Comparison of ENCODE assay signal across 32 cellular contexts in the genomic region with DNA sequence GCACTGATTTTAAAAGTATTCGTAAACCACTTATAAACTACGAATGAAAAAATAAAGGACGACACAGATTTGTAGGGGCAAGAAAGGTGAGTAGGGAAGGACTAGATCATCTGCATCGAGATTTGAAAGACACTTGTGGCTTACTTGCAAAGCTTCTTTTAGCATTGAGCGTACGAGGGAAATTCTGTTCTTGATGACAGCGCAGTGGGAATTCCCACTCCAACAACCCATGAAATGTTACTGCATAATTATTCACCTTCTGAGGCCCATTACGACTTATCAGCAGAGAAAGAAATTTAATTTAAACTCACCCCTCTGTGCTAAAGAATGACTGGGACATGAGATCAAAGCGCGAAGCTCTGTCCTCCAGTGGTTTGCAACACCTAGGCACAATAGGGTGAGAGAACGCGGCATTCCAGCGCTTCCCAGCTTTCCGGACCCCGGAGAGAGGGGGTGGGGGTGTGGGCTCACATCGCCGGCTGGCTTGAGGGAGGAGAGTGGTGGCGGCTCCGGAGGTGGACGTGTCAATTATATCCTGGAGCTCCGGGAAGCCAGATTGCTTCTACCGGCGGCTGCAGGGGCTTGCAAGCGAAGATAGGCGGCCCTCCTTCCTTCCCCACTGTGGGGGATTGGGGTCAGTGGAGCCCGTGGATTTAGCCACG. TPM values are rescaled to one million over a fixed set of nuclear protein-coding genes. Genes with fewer than 3 reads are reported as not detected.
DNase-seq lines count a peak whose midpoint lies in the region; ATAC-seq and TF ChIP-seq lines count a peak whose summit lies in the region.
"Had no signal": no experiment of that assay in that cellular context is flagged by ENCODE, and none has a peak within 500 bp of the region (broad histone marks: within the 10 kb centered on the region; RNA-seq: fewer than 3 reads in every experiment).

No MANE protein-coding gene starts in this region.

- H3K4me3 ChIP-seq in H7 (ENCODE audit: insufficient read depth, low read depth, low read length) (peak overlapping the region; percentile 6), heart right ventricle (no peak overlapping the region)
- H3K4me3 ChIP-seq: HAP-1, smooth muscle cell had no signal

- WGBS in heart right ventricle, 2 donors, result 6 to 7% methylated on average over 27 of the region's 27 CpGs

- H3K27me3 ChIP-seq in H7 (ENCODE audit: control insufficient read depth, insufficient read depth, low read length) (peaks cover 32% of the 10 kb centered on the region; the same call in 1 of the 2 replicates), heart right ventricle (peaks cover 17 to 100% (median 98%) of the 10 kb centered on the region in 7 donors)

- H3K27ac ChIP-seq in heart right ventricle, result no peak overlapping the region

- peaks cover 0 to 10% (median 0%) of the 10 kb centered on the region in 5 experiments for H3K9me3 Mint-ChIP-seq in brain
- H3K9me3 Mint-ChIP-seq: activated T-helper 2 cell treated with anti-CD3 and anti-CD28 coated beads, Interferon-gamma antibody, Interleukin-2, Interleukin-4, amounts not matched to agents 10 μg/mL and 5 μg/mL and 100 μg/mL, durations not matched to agents 14 hours and 24 hours and 36 hours had no signal

- no peak overlapping the region for H3K27ac Mint-ChIP-seq in brain
- H3K27ac Mint-ChIP-seq: activated naive CD8-positive, alpha-beta T cell; activated T-helper 2 cell treated with anti-CD3 and anti-CD28 coated beads, Interferon-gamma antibody, Interleukin-2, Interleukin-4, amounts not matched to agents 10 μg/mL and 5 μg/mL and 100 μg/mL, durations not matched to agents 14 hours and 24 hours and 36 hours had no signal

- peaks cover 0 to 13% (median 8%) of the 10 kb centered on the region in 9 donors for H3K4me1 ChIP-seq in heart right ventricle

- H3K36me3 ChIP-seq in H7 (replicated peaks; ENCODE audit: control insufficient read depth, insufficient read depth, low read length), result no peaks in the 10 kb centered on the region
- no peaks in the 10 kb centered on the region for H3K36me3 ChIP-seq in heart right ventricle
- H3K36me3 ChIP-seq: HAP-1 had no signal

- intact Hi-C loops in heart right ventricle (cut with DNase I), result loop anchor here in 5 of 10 donors (5.0 to 10.0 kb wide), 3 partner anchors 476 to 731 kb away; no protein-coding TSS in a partner anchor

- H3K4me3 Mint-ChIP-seq in brain, result peak overlapping the region in 3 of 5 experiments; percentile 40 to 78 (median 74)

- H3K27me3 Mint-ChIP-seq in brain, result peaks cover 57% of the 10 kb centered on the region

- peaks cover 49% of the 10 kb centered on the region for H3K4me1 Mint-ChIP-seq in brain

- no peaks in the 10 kb centered on the region for H3K9me3 ChIP-seq in heart right ventricle
- H3K9me3 ChIP-seq: HAP-1 had no signal

- no peaks in the 10 kb centered on the region for H3K36me3 Mint-ChIP-seq in brain

- TF ChIP-seq CTCF in brain (conservative IDR thresholded peaks at IDR 0.05) (no peak), heart right ventricle (IDR thresholded peaks at IDR 0.05) (no peak)

- DNase-seq in H7 (peak; percentile 81), iPS-NIHi11 (ENCODE audit: low spot score) (peak; percentile 58), retina (peak; percentile 59), SIG-M5 (lab: John Stamatoyannopoulos, UW) (no peak), NCI-H1694 treated with DMSO at 0.1 percent for 48 hours (lab: John Stamatoyannopoulos, UW) (no peak), heart right ventricle (no peak)
- DNase-seq: ACHN; activated CD4-positive, alpha-beta T cell treated with anti-CD3 and anti-CD28 coated beads, Interleukin-2, amount 50 U/mL, for 48 hours; activated CD4-positive, CD25-positive, alpha-beta regulatory T cell; activated CD8-positive, alpha-beta memory T cell treated with anti-CD3 and anti-CD28 coated beads, Interleukin-2, amount 50 U/mL, for 4 hours; aorta; caudate nucleus; dermis blood vessel endothelial cell; DMS53; GF-D8; IMR-90; NCI-H1092 treated with DMSO at 0.1 percent for 48 hours; NCI-H2029; NCI-H446; nucleus accumbens; OCI-M1; stimulated activated CD4-positive, alpha-beta T cell treated with anti-CD3 and anti-CD28 coated beads, Interleukin-2, amount 100 ng/mL, for 24 hours; T1000 had no signal

- ATAC-seq in heart right ventricle, result no peak

RNA-seq across cellular contexts. Expression of a gene that starts 10.3 kb away (rescaled TPM):
- total RNA-seq in H7 (2014; rRNA removed; shearing (Covaris generic)), result 44.9 and 59.2 TPM in 2 replicates
- 1.2 TPM for polyA plus RNA-seq in brain (ENCODE audit: insufficient read depth, low read depth, low replicate concordance)
- not detected for total RNA-seq in heart right ventricle
- not detected for polyA plus RNA-seq in heart right ventricle
- total RNA-seq: activated T-helper 2 cell treated with anti-CD3 and anti-CD28 coated beads, Interferon-gamma antibody, Interleukin-2, Interleukin-4, amounts not matched to agents 10 μg/mL and 5 μg/mL and 100 μg/mL, durations not matched to agents 14 hours and 24 hours and 36 hours; aorta; dermis blood vessel endothelial cell; IMR-90; kidney epithelial cell; lung microvascular endothelial cell; smooth muscle cell had no signal
- polyA plus RNA-seq: aorta, BJ, IMR-90, smooth muscle cell, urinary bladder had no signal

Comparison
In these comparisons a context has a peak if more than half of its experiments do, and no peak if none do; other contexts are left out.
1. DNase-seq: peak in H7 (single experiment), iPS-NIHi11 (single experiment) and retina (single experiment); none in SIG-M5 (single experiment), NCI-H1694 treated with DMSO at 0.1 percent for 48 hours (single experiment) and heart right ventricle (0 of 2).
2. RNA of a gene that starts 10.3 kb away (total RNA-seq): 44.9 to 59.2 TPM in H7; not detected in heart right ventricle; every median in the first group is over 10 times any median in the second.